Comparison of ENCODE assay signal across 15 cellular contexts in the genomic region with DNA sequence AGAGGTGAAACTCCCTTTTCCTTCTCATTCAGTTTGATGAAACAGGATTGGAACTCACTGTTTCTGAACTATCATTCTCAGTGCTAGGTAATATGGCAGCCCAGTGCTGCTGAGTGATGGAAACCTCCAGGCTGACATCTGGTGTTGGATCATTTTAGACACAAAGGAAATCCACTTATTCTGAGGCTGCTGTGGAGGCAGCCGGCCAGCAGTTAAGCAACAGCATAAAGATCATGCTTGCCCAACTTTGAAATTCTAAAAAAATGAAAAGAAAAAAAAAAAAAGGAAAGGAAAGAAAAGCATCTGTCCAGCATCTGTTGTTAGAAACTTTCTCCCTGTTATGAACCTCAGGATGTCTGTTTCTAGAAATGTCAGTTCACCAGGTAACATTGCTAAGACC.
A peak's percentile ranks its signal among the peaks of the same experiment; 100 is the strongest.
DNase-seq lines count a peak whose midpoint lies in the region; ATAC-seq and TF ChIP-seq lines count a peak whose summit lies in the region.
"Had no signal": no experiment of that assay in that cellular context is flagged by ENCODE, and none has a peak within 500 bp of the region (broad histone marks: within the 10 kb centered on the region; RNA-seq: fewer than 3 reads in every experiment).

No MANE protein-coding gene starts in this region.

- H2BK15ac ChIP-seq in H9 (ENCODE audit: low read depth, low read length): no peak overlapping the region

- H3K36me3 Mint-ChIP-seq in T-helper 17 cell (ENCODE audit: low read depth) (no peaks in the 10 kb centered on the region), H9 (ENCODE audit: insufficient read depth in 1 of 3, low read depth in 3 of 3) (no peaks in the 10 kb centered on the region)
- no peaks in the 10 kb centered on the region for H3K36me3 Mint-ChIP-seq in activated CD4-positive, alpha-beta T cell treated with anti-CD3 and anti-CD28 coated beads, Interleukin-2, amount 10 ng/mL, durations not matched to agents 7 days and 5 days (ENCODE audit: low read depth)
- H3K36me3 Mint-ChIP-seq: activated naive CD8-positive, alpha-beta T cell had no signal

- no peak overlapping the region for H2BK20ac ChIP-seq in H9 (ENCODE audit: low read depth, low read length, poor library complexity, severe bottlenecking)

- no peaks in the 10 kb centered on the region for H3K23me2 ChIP-seq in H9 (ENCODE audit: insufficient read length, low read depth, low read length, poor library complexity, severe bottlenecking)

- H3K4me2 ChIP-seq in fibroblast of lung (ENCODE audit: extremely low read depth, insufficient read depth, low read length) (no peak overlapping the region), H9 (ENCODE audit: insufficient read depth, insufficient read length, low read length) (no peak overlapping the region)

- H3K27ac Mint-ChIP-seq in T-helper 17 cell (no peak overlapping the region), H9 (no peak overlapping the region)
- H3K27ac Mint-ChIP-seq in activated CD4-positive, alpha-beta T cell treated with anti-CD3 and anti-CD28 coated beads, Interleukin-2, amount 10 ng/mL, durations not matched to agents 7 days and 5 days: no peak overlapping the region
- H3K27ac Mint-ChIP-seq: activated CD4-positive, alpha-beta memory T cell treated with anti-CD3 and anti-CD28 coated beads, Interleukin-2, amount 10 ng/mL, durations not matched to agents 7 days and 5 days; activated naive CD8-positive, alpha-beta T cell had no signal

- H2BK120ac ChIP-seq in H9 (ENCODE audit: low read depth, low read length, poor library complexity, severe bottlenecking): no peak overlapping the region

- no peak overlapping the region for H3K9ac ChIP-seq in fibroblast of lung (ENCODE audit: insufficient read depth, low read length)
- H3K9ac ChIP-seq in H9 (ENCODE audit: extremely low read depth, insufficient read length, low read length): no peak overlapping the region

- H3K4me3 ChIP-seq in AG10803 (ENCODE audit: low read length) (no peak overlapping the region), fibroblast of lung (replicated peaks in 1 of 4; ENCODE audit: control extremely low read depth in 1 of 4, insufficient read depth in 1 of 4, low read depth in 3 of 4, low read length in 4 of 4) (no peak overlapping the region), neuron (ENCODE audit: low read length) (no peak overlapping the region)
- H3K4me3 ChIP-seq: prostate gland had no signal

- no peak overlapping the region for H2AK5ac ChIP-seq in H9 (ENCODE audit: insufficient read length, low read length)

- H4K5ac ChIP-seq in H9 (ENCODE audit: insufficient read length, low read depth, low read length): no peak overlapping the region

- H3T11ph ChIP-seq in H9 (ENCODE audit: low read length): no peak overlapping the region

- peak; percentile 16; the same call in 1 of the 2 replicates for TF ChIP-seq CTCF in AG10803 (conservative IDR thresholded peaks at IDR 0.05; ENCODE audit: low read length)
- TF ChIP-seq CTCF in fibroblast of lung (conservative IDR thresholded peaks at IDR 0.05 in 1 of 2, IDR thresholded peaks at IDR 0.05 in 1 of 2; ENCODE audit: low read depth in 1 of 2, low read length in 2 of 2): peak in 1 of 2 donors; percentile 6
- TF ChIP-seq CTCF in H9 (conservative IDR thresholded peaks at IDR 0.05): no peak

- no peak overlapping the region for H3K56ac ChIP-seq in H9 (ENCODE audit: insufficient read length, low read depth, low read length)

- H3K23ac ChIP-seq in H9 (ENCODE audit: insufficient read length, low read depth, low read length): no peak overlapping the region

- H3K79me2 ChIP-seq in fibroblast of lung (ENCODE audit: control insufficient read depth, insufficient read depth, low read length) (no peaks in the 10 kb centered on the region), H9 (ENCODE audit: insufficient read depth, low read length) (no peaks in the 10 kb centered on the region)

- no peaks in the 10 kb centered on the region for H3K9me3 Mint-ChIP-seq in activated CD4-positive, alpha-beta T cell treated with anti-CD3 and anti-CD28 coated beads, Interleukin-2, amount 10 ng/mL, durations not matched to agents 7 days and 5 days
- H3K9me3 Mint-ChIP-seq in H9: no peaks in the 10 kb centered on the region
- H3K9me3 Mint-ChIP-seq: activated CD4-positive, alpha-beta memory T cell treated with anti-CD3 and anti-CD28 coated beads, Interleukin-2, amount 10 ng/mL, durations not matched to agents 7 days and 5 days had no signal

- POLR2A ChIA-PET in activated CD4-positive, alpha-beta T cell treated with anti-CD3 and anti-CD28 coated beads, Interleukin-2, amount 10 ng/mL, durations not matched to agents 7 days and 5 days (lab: Charles Lee): no interaction called here

- no peak overlapping the region for H3K18ac ChIP-seq in H9 (ENCODE audit: insufficient read length, low read depth, low read length)

- H4K20me1 ChIP-seq in fibroblast of lung (ENCODE audit: control insufficient read depth, extremely low read depth, insufficient read depth, low read length) (no peaks in the 10 kb centered on the region), H9 (ENCODE audit: control insufficient read depth, insufficient read depth, insufficient read length) (no peaks in the 10 kb centered on the region)

- H3K9me3 ChIP-seq in fibroblast of lung (ENCODE audit: control insufficient read depth, insufficient read depth, low read depth, low read length): no peaks in the 10 kb centered on the region
- no peaks in the 10 kb centered on the region for H3K9me3 ChIP-seq in neuron (ENCODE audit: low read length)
- H3K9me3 ChIP-seq in T-helper 17 cell (ENCODE audit: control insufficient read depth, low read length, poor library complexity, severe bottlenecking): no peaks in the 10 kb centered on the region
- H3K9me3 ChIP-seq in H9 (ENCODE audit: control insufficient read depth, low read depth, low read length): no peaks in the 10 kb centered on the region
- H3K9me3 ChIP-seq: prostate gland had no signal

- DNase-seq in AG10803 (ENCODE audit: low read depth): peak; percentile 95
- DNase-seq in NCI-H226: peak; percentile 26
- peak; percentile 38 to 93 for DNase-seq in fibroblast of lung (ENCODE audit: low read depth in 2 of 2)
- no peak for DNase-seq in T-helper 17 cell
- DNase-seq in activated CD4-positive, alpha-beta T cell treated with anti-CD3 and anti-CD28 coated beads, Interleukin-2, amount 10 ng/mL, durations not matched to agents 7 days and 5 days: no peak
- DNase-seq in H9: no peak
- DNase-seq: activated CD4-positive, alpha-beta memory T cell treated with anti-CD3 and anti-CD28 coated beads, Interleukin-2, amount 10 ng/mL, durations not matched to agents 7 days and 5 days; effector memory CD4-positive, alpha-beta T cell; KG1 had no signal

- H4K91ac ChIP-seq in H9 (ENCODE audit: insufficient read length, low read depth, low read length): no peak overlapping the region

- H2AFZ ChIP-seq in fibroblast of lung (ENCODE audit: low read length) (no peak overlapping the region), neuron (ENCODE audit: low read depth, low read length) (peak overlapping the region; percentile 87), H9 (ENCODE audit: low read length) (no peak overlapping the region)

- ATAC-seq in T-helper 17 cell: no peak
- ATAC-seq in GM18519 (IDR thresholded peaks at IDR 0.05; ENCODE audit: low FRiP score, unreplicated experiment): no peak
- ATAC-seq: left colon had no signal

- no peak overlapping the region for H3K14ac ChIP-seq in H9 (ENCODE audit: insufficient read depth, low read length)

- H3K4me3 Mint-ChIP-seq in T-helper 17 cell (no peak overlapping the region), H9 (no peak overlapping the region)
- no peak overlapping the region for H3K4me3 Mint-ChIP-seq in activated CD4-positive, alpha-beta T cell treated with anti-CD3 and anti-CD28 coated beads, Interleukin-2, amount 10 ng/mL, durations not matched to agents 7 days and 5 days
- H3K4me3 Mint-ChIP-seq: activated CD4-positive, alpha-beta memory T cell treated with anti-CD3 and anti-CD28 coated beads, Interleukin-2, amount 10 ng/mL, durations not matched to agents 7 days and 5 days; activated naive CD8-positive, alpha-beta T cell had no signal

- H3K4me1 Mint-ChIP-seq in T-helper 17 cell (no peaks in the 10 kb centered on the region), H9 (peaks cover 12 to 18% of the 10 kb centered on the region in 2 experiments)
- H3K4me1 Mint-ChIP-seq in activated CD4-positive, alpha-beta T cell treated with anti-CD3 and anti-CD28 coated beads, Interleukin-2, amount 10 ng/mL, durations not matched to agents 7 days and 5 days: no peaks in the 10 kb centered on the region
- H3K4me1 Mint-ChIP-seq: activated CD4-positive, alpha-beta memory T cell treated with anti-CD3 and anti-CD28 coated beads, Interleukin-2, amount 10 ng/mL, durations not matched to agents 7 days and 5 days had no signal

- no CpG with 5 or more reads among the region's 1 CpG for WGBS in H9 (ENCODE audit: extremely low coverage, insufficient read length, low lambda C conversion rate)

- CTCF ChIA-PET in activated CD4-positive, alpha-beta T cell treated with anti-CD3 and anti-CD28 coated beads, Interleukin-2, amount 10 ng/mL, durations not matched to agents 7 days and 5 days (lab: Charles Lee): no interaction called here

- H3K27ac ChIP-seq in fibroblast of lung (ENCODE audit: insufficient read depth, low read length): no peak overlapping the region
- no peak overlapping the region for H3K27ac ChIP-seq in H9 (ENCODE audit: insufficient read length, low read depth, low read length)
- H3K27ac ChIP-seq: C4-2B, prostate gland had no signal

- no peak overlapping the region for H3K4ac ChIP-seq in H9 (ENCODE audit: low read depth, low read length)

- no peaks in the 10 kb centered on the region for H3K79me1 ChIP-seq in H9 (ENCODE audit: insufficient read depth, low read depth, low read length, poor library complexity, severe bottlenecking)

- H3K27me3 ChIP-seq in fibroblast of lung (ENCODE audit: control insufficient read depth, insufficient read depth, low read length) (no peaks in the 10 kb centered on the region), neuron (ENCODE audit: insufficient read depth, low read length) (no peaks in the 10 kb centered on the region), H9 (ENCODE audit: insufficient read depth, low read length) (no peaks in the 10 kb centered on the region)

- no peaks in the 10 kb centered on the region for H3K36me3 ChIP-seq in fibroblast of lung (ENCODE audit: control insufficient read depth, insufficient read depth, low read length)
- no peaks in the 10 kb centered on the region for H3K36me3 ChIP-seq in neuron (ENCODE audit: insufficient read depth, low read length)
- H3K36me3 ChIP-seq: prostate gland had no signal

- H3K27me3 Mint-ChIP-seq in T-helper 17 cell (peaks cover 7% of the 10 kb centered on the region), H9 (ENCODE audit: low read depth) (no peaks in the 10 kb centered on the region)
- H3K27me3 Mint-ChIP-seq in activated CD4-positive, alpha-beta T cell treated with anti-CD3 and anti-CD28 coated beads, Interleukin-2, amount 10 ng/mL, durations not matched to agents 7 days and 5 days: no peaks in the 10 kb centered on the region
- H3K27me3 Mint-ChIP-seq: activated CD4-positive, alpha-beta memory T cell treated with anti-CD3 and anti-CD28 coated beads, Interleukin-2, amount 10 ng/mL, durations not matched to agents 7 days and 5 days; activated naive CD8-positive, alpha-beta T cell had no signal

- H3K4me1 ChIP-seq in fibroblast of lung (ENCODE audit: control insufficient read depth, extremely low read depth, insufficient read depth, low read length) (no peaks in the 10 kb centered on the region), neuron (ENCODE audit: insufficient read depth, low read length) (peaks cover 14% of the 10 kb centered on the region), H9 (ENCODE audit: insufficient read depth, low read length) (no peaks in the 10 kb centered on the region)
- H3K4me1 ChIP-seq: prostate gland had no signal

- no peak overlapping the region for H2BK5ac ChIP-seq in H9 (ENCODE audit: insufficient read length, low read length)

- no peak overlapping the region for H2BK12ac ChIP-seq in H9 (ENCODE audit: insufficient read length, low read depth, low read length)

- H4K8ac ChIP-seq in H9 (replicated peaks; ENCODE audit: insufficient read length, low read depth, low read length): no peak overlapping the region

Comparison
In these comparisons a context has a peak if more than half of its experiments do, and no peak if none do; other contexts are left out.
1. DNase-seq: peak in AG10803 (single experiment), NCI-H226 (single experiment) and fibroblast of lung (2 of 2); none in T-helper 17 cell (0 of 3), activated CD4-positive, alpha-beta T cell treated with anti-CD3 and anti-CD28 coated beads, Interleukin-2, amount 10 ng/mL, durations not matched to agents 7 days and 5 days (single experiment) and H9 (single experiment).